1 cellular context compared by ENCODE assay signal in the genomic region with DNA sequence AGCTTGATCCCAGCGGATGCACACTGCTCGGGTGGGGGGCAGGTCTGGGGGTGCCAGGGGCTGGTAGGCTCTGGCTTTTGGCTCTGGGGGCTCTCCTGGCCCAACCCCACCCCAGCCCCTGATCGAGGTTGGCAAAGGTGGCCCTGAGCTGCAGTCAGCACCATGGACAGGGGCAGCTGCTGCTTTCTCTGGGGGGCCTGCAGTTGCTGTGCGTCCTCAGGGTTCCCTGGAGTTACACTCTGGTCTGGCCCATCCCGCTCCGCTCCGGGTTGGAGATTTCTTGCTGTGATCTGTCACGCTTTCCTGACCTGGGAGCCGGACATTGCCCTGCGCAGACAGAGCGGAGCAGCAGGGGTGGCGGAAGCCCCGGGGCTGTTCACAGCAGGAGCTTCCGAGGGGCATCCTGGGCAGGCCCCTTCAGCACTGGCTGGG.
TF ChIP-seq lines count a peak whose summit lies in the region.

No MANE protein-coding gene starts in this region.

TF ChIP-seq in HepG2, 621 proteins besides CTCF, POLR2A, EP300 and RAD21 (continues in another document):
- TF ChIP-seq FOXM1 (CRISPR knock-in tag; IDR thresholded peaks at IDR 0.05) (0 out of 2 replicates have a peak, but pooled peaks have one; percentile 25), XBP1 (CRISPR knock-in tag; IDR thresholded peaks at IDR 0.05) (0 out of 2 replicates have a peak, but pooled peaks have one; percentile 40), SRY (CRISPR knock-in tag; IDR thresholded peaks at IDR 0.05) (peak; percentile 77; the same call in 1 of the 2 replicates), ETV6 (CRISPR knock-in tag; conservative IDR thresholded peaks at IDR 0.05) (no peak), DR1 (CRISPR knock-in tag; IDR thresholded peaks at IDR 0.05) (no peak), ZSCAN21 (CRISPR knock-in tag; IDR thresholded peaks at IDR 0.05; ENCODE audit: borderline replicate concordance) (0 out of 2 replicates have a peak, but pooled peaks have one; percentile 51), NFAT5 (CRISPR knock-in tag; IDR thresholded peaks at IDR 0.05) (0 out of 2 replicates have a peak, but pooled peaks have one; percentile 38), ARHGAP35 (CRISPR knock-in tag; IDR thresholded peaks at IDR 0.05; ENCODE audit: borderline replicate concordance) (0 out of 2 replicates have a peak, but pooled peaks have one; percentile 54), RBM39 (IDR thresholded peaks at IDR 0.05; ENCODE audit: low read depth, low read length, poor library complexity, severe bottlenecking) (no peak), ISL2 (CRISPR knock-in tag; IDR thresholded peaks at IDR 0.05) (no peak), IKZF5 (CRISPR knock-in tag; IDR thresholded peaks at IDR 0.05) (no peak), ZNF256 (CRISPR knock-in tag; conservative IDR thresholded peaks at IDR 0.05) (no peak), ZNF557 (CRISPR knock-in tag; IDR thresholded peaks at IDR 0.05) (0 out of 2 replicates have a peak, but pooled peaks have one; percentile 49), HNRNPUL1 (IDR thresholded peaks at IDR 0.05; ENCODE audit: low read depth, low read length) (no peak), ZNF775 (CRISPR knock-in tag; IDR thresholded peaks at IDR 0.05; ENCODE audit: borderline replicate concordance) (no peak), MAZ (IDR thresholded peaks at IDR 0.05; ENCODE audit: borderline replicate concordance, low read depth, low read length) (no peak), MAZ (CRISPR knock-in tag; IDR thresholded peaks at IDR 0.05; ENCODE audit: low read depth) (no peak), SNRNP70 (IDR thresholded peaks at IDR 0.05; ENCODE audit: low read depth, low read length) (no peak), ZBTB26 (CRISPR knock-in tag; IDR thresholded peaks at IDR 0.05; ENCODE audit: borderline replicate concordance) (peak; percentile 69; the same call in 1 of the 2 replicates), NFKB2 (CRISPR knock-in tag; IDR thresholded peaks at IDR 0.05; ENCODE audit: borderline replicate concordance) (peak; percentile 67; the same call in 1 of the 2 replicates), ZNF543 (CRISPR knock-in tag; IDR thresholded peaks at IDR 0.05) (0 out of 2 replicates have a peak, but pooled peaks have one; percentile 44), ZNF431 (CRISPR knock-in tag; IDR thresholded peaks at IDR 0.05; ENCODE audit: borderline replicate concordance, low read depth) (peak; percentile 76; the same call in 1 of the 2 replicates), ZBTB3 (CRISPR knock-in tag; IDR thresholded peaks at IDR 0.05; ENCODE audit: borderline replicate concordance, low read depth) (no peak), HMGXB3 (CRISPR knock-in tag; IDR thresholded peaks at IDR 0.05; ENCODE audit: borderline replicate concordance) (0 out of 2 replicates have a peak, but pooled peaks have one; percentile 38), ZBTB20 (CRISPR knock-in tag; IDR thresholded peaks at IDR 0.05; ENCODE audit: borderline replicate concordance, low read depth) (peak; percentile 40; the same call in 1 of the 2 replicates), ZHX2 (IDR thresholded peaks at IDR 0.05; ENCODE audit: low read depth) (no peak), ZHX2 (CRISPR knock-in tag; IDR thresholded peaks at IDR 0.05; ENCODE audit: borderline replicate concordance) (0 out of 2 replicates have a peak, but pooled peaks have one; percentile 39), ZNF343 (CRISPR knock-in tag; IDR thresholded peaks at IDR 0.05) (no peak), MEF2D (CRISPR knock-in tag; IDR thresholded peaks at IDR 0.05) (0 out of 2 replicates have a peak, but pooled peaks have one; percentile 39)
- TF ChIP-seq, protein P1, sequence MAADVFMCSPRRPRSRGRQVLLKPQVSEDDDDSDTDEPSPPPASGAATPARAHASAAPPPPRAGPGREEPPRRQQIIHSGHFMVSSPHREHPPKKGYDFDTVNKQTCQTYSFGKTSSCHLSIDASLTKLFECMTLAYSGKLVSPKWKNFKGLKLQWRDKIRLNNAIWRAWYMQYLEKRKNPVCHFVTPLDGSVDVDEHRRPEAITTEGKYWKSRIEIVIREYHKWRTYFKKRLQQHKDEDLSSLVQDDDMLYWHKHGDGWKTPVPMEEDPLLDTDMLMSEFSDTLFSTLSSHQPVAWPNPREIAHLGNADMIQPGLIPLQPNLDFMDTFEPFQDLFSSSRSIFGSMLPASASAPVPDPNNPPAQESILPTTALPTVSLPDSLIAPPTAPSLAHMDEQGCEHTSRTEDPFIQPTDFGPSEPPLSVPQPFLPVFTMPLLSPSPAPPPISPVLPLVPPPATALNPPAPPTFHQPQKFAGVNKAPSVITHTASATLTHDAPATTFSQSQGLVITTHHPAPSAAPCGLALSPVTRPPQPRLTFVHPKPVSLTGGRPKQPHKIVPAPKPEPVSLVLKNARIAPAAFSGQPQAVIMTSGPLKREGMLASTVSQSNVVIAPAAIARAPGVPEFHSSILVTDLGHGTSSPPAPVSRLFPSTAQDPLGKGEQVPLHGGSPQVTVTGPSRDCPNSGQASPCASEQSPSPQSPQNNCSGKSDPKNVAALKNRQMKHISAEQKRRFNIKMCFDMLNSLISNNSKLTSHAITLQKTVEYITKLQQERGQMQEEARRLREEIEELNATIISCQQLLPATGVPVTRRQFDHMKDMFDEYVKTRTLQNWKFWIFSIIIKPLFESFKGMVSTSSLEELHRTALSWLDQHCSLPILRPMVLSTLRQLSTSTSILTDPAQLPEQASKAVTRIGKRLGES (CRISPR knock-in tag; IDR thresholded peaks at IDR 0.05; ENCODE audit: borderline replicate concordance) = 0 out of 2 replicates have a peak, but pooled peaks have one; percentile 22
